ENCODE assay signal across 2 cellular contexts in genomic region chr7:73624669-73625001, GRCh38.
TF ChIP-seq lines count a peak whose summit lies in the region.

No MANE protein-coding gene starts in this region.

TF ChIP-seq in SK-N-SH, 30 proteins besides CTCF, POLR2A, EP300 and RAD21 (continued from another document):
- TF ChIP-seq ZBTB33 (IDR thresholded peaks at IDR 0.05; ENCODE audit: borderline replicate concordance, low read depth) = no peak

TF ChIP-seq in SK-N-SH treated with all-trans-retinoic acid at 6 μM for 48 hours, 23 proteins besides CTCF, POLR2A, EP300 and RAD21 (continued from another document):
- TF ChIP-seq TSHZ2 (CRISPR knock-in tag; IDR thresholded peaks at IDR 0.05) (no peak), ZNF565 (CRISPR knock-in tag; conservative IDR thresholded peaks at IDR 0.05; ENCODE audit: low read depth) (no peak), ESRRG (CRISPR knock-in tag; IDR thresholded peaks at IDR 0.05) (no peak), TOX (CRISPR knock-in tag; IDR thresholded peaks at IDR 0.05; ENCODE audit: borderline replicate concordance) (no peak), BACH2 (CRISPR knock-in tag; IDR thresholded peaks at IDR 0.05; ENCODE audit: borderline replicate concordance) (no peak), ARNTL (CRISPR knock-in tag; IDR thresholded peaks at IDR 0.05; ENCODE audit: borderline replicate concordance, low read depth) (no peak), CSDC2 (CRISPR knock-in tag; IDR thresholded peaks at IDR 0.05) (no peak), PPARA (CRISPR knock-in tag; IDR thresholded peaks at IDR 0.05; ENCODE audit: borderline replicate concordance) (no peak)
- TF ChIP-seq, protein P1, sequence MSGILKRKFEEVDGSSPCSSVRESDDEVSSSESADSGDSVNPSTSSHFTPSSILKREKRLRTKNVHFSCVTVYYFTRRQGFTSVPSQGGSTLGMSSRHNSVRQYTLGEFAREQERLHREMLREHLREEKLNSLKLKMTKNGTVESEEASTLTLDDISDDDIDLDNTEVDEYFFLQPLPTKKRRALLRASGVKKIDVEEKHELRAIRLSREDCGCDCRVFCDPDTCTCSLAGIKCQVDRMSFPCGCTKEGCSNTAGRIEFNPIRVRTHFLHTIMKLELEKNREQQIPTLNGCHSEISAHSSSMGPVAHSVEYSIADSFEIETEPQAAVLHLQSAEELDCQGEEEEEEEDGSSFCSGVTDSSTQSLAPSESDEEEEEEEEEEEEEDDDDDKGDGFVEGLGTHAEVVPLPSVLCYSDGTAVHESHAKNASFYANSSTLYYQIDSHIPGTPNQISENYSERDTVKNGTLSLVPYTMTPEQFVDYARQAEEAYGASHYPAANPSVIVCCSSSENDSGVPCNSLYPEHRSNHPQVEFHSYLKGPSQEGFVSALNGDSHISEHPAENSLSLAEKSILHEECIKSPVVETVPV (CRISPR knock-in tag; IDR thresholded peaks at IDR 0.05) = no peak
